10 cellular contexts compared by ENCODE assay signal in genomic region chr4:99868126-99868596, GRCh38. TPM values are rescaled to one million over a fixed set of nuclear protein-coding genes. Genes with fewer than 3 reads are reported as not detected.
DNase-seq lines count a peak whose midpoint lies in the region; ATAC-seq, FAIRE-seq and TF ChIP-seq lines count a peak whose summit lies in the region.
"Had no signal": no experiment of that assay in that cellular context is flagged by ENCODE, and none has a peak within 500 bp of the region (broad histone marks: within the 10 kb centered on the region; RNA-seq: fewer than 3 reads in every experiment).

No MANE protein-coding gene starts in this region.

- no peak overlapping the region for H2BK5ac ChIP-seq in H1 (ENCODE audit: low read depth, low read length)

- intact Hi-C loops in psoas muscle (cut with DNase I) (no loop called here), pancreas (cut with DNase I) (no loop called here)

- peak overlapping the region; percentile 6 to 26; a peak in 2 of 4 replicates for H3K4me2 ChIP-seq in H1 (ENCODE audit: insufficient read depth in 1 of 2, low read depth in 2 of 2, low read length in 2 of 2)

- ATAC-seq in GM19025 (IDR thresholded peaks at IDR 0.05; ENCODE audit: low read depth, unreplicated experiment): peak; percentile 55
- ATAC-seq in HG03442 (IDR thresholded peaks at IDR 0.05; ENCODE audit: unreplicated experiment): peak; percentile 75
- peak; percentile 76 to 93 (median 82) for ATAC-seq in psoas muscle
- no peak for ATAC-seq in pancreas
- no peak for ATAC-seq in GM18517 (IDR thresholded peaks at IDR 0.05; ENCODE audit: unreplicated experiment)
- ATAC-seq: body of pancreas had no signal

- H3K23me2 ChIP-seq in H1 (ENCODE audit: low read depth, low read length): no peaks in the 10 kb centered on the region

- TF ChIP-seq CTCF in H1 (IDR thresholded peaks at IDR 0.05; ENCODE audit: control extremely low read depth in 1 of 3, insufficient read depth in 1 of 3, low read depth in 1 of 3, low read length in 3 of 3) (no peak), psoas muscle (IDR thresholded peaks at IDR 0.05) (no peak), pancreas (IDR thresholded peaks at IDR 0.05) (no peak), GM20000 (IDR thresholded peaks at IDR 0.05; ENCODE audit: extremely low read depth, missing control alignments) (no peak)

- H3K4me1 ChIP-seq in H1 (replicated peaks in 1 of 4; ENCODE audit: control insufficient read depth in 3 of 4, insufficient read depth in 4 of 4, low read length in 3 of 4) (peaks cover 0 to 4% (median under 1%) of the 10 kb centered on the region in 4 experiments; a peak in 1 of 7 replicates), psoas muscle (no peaks in the 10 kb centered on the region), pancreas (no peaks in the 10 kb centered on the region)
- H3K4me1 ChIP-seq: body of pancreas, tibial artery had no signal

- CTCF ChIA-PET in H1 (lab: Charles Lee; ENCODE audit: partially characterized antibody): interaction anchor here (0.7 kb wide), 3 partner anchors 13 to 1296 kb away, joined by 3 read pairs; no protein-coding TSS in a partner anchor

- H2BK20ac ChIP-seq in H1 (ENCODE audit: low read length): no peak overlapping the region

- peak in 1 of 2 experiments; percentile 23 for DNase-seq in H1 (ENCODE audit: low read depth in 1 of 2, low spot score in 2 of 2)
- no peak for DNase-seq in psoas muscle
- DNase-seq in pancreas: no peak
- DNase-seq in GM20000 (ENCODE audit: low spot score): no peak
- no peak for DNase-seq in frontal cortex (ENCODE audit: low spot score in 2 of 2)
- DNase-seq: body of pancreas, tibial artery had no signal

- no peaks in the 10 kb centered on the region for H4K20me1 ChIP-seq in H1 (replicated peaks in 1 of 2; ENCODE audit: control insufficient read depth in 1 of 2, insufficient read depth in 2 of 2, low read length in 2 of 2)

- no peak overlapping the region for H4K8ac ChIP-seq in H1 (ENCODE audit: extremely low read depth, insufficient read depth, low read length)

- peak; percentile 28 for FAIRE-seq in H1 (lab: Jason Lieb, UNC)
- FAIRE-seq in pancreas (lab: Jason Lieb, UNC): no peak
- FAIRE-seq in frontal cortex (lab: Jason Lieb, UNC): no peak

- no peak overlapping the region for H2BK15ac ChIP-seq in H1 (ENCODE audit: low read length)

- H3K27ac ChIP-seq in H1 (ENCODE audit: low read depth, low read length): no peak overlapping the region
- peak overlapping the region; percentile 77 for H3K27ac ChIP-seq in psoas muscle
- H3K27ac ChIP-seq in pancreas: no peak overlapping the region
- H3K27ac ChIP-seq: body of pancreas, tibial artery had no signal

- no peak overlapping the region for H2BK120ac ChIP-seq in H1 (replicated peaks; ENCODE audit: low read depth, low read length)

- H2BK12ac ChIP-seq in H1 (ENCODE audit: low read depth, low read length): no peak overlapping the region

- no peak overlapping the region for H3K23ac ChIP-seq in H1 (ENCODE audit: insufficient read length)

- no peaks in the 10 kb centered on the region for H3K79me1 ChIP-seq in H1 (ENCODE audit: low read depth, low read length)

- no peak overlapping the region for H3K4ac ChIP-seq in H1 (replicated peaks; ENCODE audit: insufficient read length, low read depth, low read length)

- H3K27me3 ChIP-seq in H1 (replicated peaks in 1 of 4; ENCODE audit: control insufficient read depth in 3 of 4, extremely low read depth in 1 of 4, insufficient read depth in 3 of 4, low read length in 3 of 4) (no peaks in the 10 kb centered on the region), psoas muscle (ENCODE audit: insufficient read depth in 3 of 3, low read length in 2 of 3) (no peaks in the 10 kb centered on the region), pancreas (no peaks in the 10 kb centered on the region)
- H3K27me3 ChIP-seq: body of pancreas, tibial artery had no signal

- H3K9ac ChIP-seq in H1 (replicated peaks in 1 of 4; ENCODE audit: extremely low read depth in 1 of 4, low read depth in 3 of 4, low read length in 3 of 4): no peak overlapping the region; a peak in 1 of 7 replicates

- no peak overlapping the region for H2AK5ac ChIP-seq in H1 (ENCODE audit: low read depth, low read length)

- no peak overlapping the region for H3K56ac ChIP-seq in H1 (replicated peaks; ENCODE audit: insufficient read length, low read depth, low read length)

- H3K4me3 ChIP-seq in H1 (ENCODE audit: extremely low read depth in 1 of 4, insufficient read depth in 2 of 4, low read depth in 3 of 4, low read length in 4 of 4) (no peak overlapping the region), psoas muscle (peak overlapping the region; percentile 49), pancreas (no peak overlapping the region)
- H3K4me3 ChIP-seq: body of pancreas, tibial artery had no signal

- no peak for TF ChIP-seq POLR2A in H1 (IDR thresholded peaks at IDR 0.05; ENCODE audit: control extremely low read depth in 1 of 2, low read depth in 2 of 2, low read length in 2 of 2)

- no peak for TF ChIP-seq RAD21 in H1 (IDR thresholded peaks at IDR 0.05 in 1 of 2, conservative IDR thresholded peaks at IDR 0.05 in 1 of 2; ENCODE audit: low read depth in 2 of 2, low read length in 2 of 2)

- no peak overlapping the region for H3K14ac ChIP-seq in H1 (ENCODE audit: insufficient read length)

- H3K18ac ChIP-seq in H1 (ENCODE audit: extremely low read depth, low read length): no peak overlapping the region

- H3K36me3 ChIP-seq in H1 (ENCODE audit: control insufficient read depth in 2 of 4, insufficient read depth in 4 of 4, low read length in 3 of 4): no peaks in the 10 kb centered on the region
- H3K36me3 ChIP-seq in psoas muscle (ENCODE audit: insufficient read depth in 1 of 2, low read depth in 1 of 2): no peaks in the 10 kb centered on the region
- H3K36me3 ChIP-seq in pancreas: no peaks in the 10 kb centered on the region
- H3K36me3 ChIP-seq: tibial artery had no signal

- WGBS in H1 (ENCODE audit: extremely low coverage in 1 of 2, insufficient coverage in 1 of 2, insufficient read length in 1 of 2, insufficient replicate concordance in 2 of 2, low coverage in 1 of 2, low lambda C conversion rate in 2 of 2, missing lambda C conversion rate in 1 of 2), 2 experiments: 70% methylated on average over 8 of the region's 8 CpGs; no CpG with 5 or more reads in 1 of the 2 experiments
- 12 to 37% (median 16%) methylated on average over 8 of the region's 8 CpGs for WGBS in psoas muscle, 3 donors
- 45 to 54% methylated on average over 8 of the region's 8 CpGs for WGBS in pancreas, 2 donors

- no peak overlapping the region for H4K91ac ChIP-seq in H1 (replicated peaks; ENCODE audit: insufficient read length, low read length)

- POLR2A ChIA-PET in H1 (lab: Charles Lee; ENCODE audit: partially characterized antibody): no interaction called here

- no peak overlapping the region for H4K5ac ChIP-seq in H1 (ENCODE audit: insufficient read length, low read depth, low read length)

- no peak for TF ChIP-seq EP300 in H1 (IDR thresholded peaks at IDR 0.05; ENCODE audit: borderline replicate concordance in 1 of 2, low read depth in 2 of 2, low read length in 2 of 2)

- H3K9me3 ChIP-seq in H1 (ENCODE audit: insufficient read depth in 2 of 2, low read depth in 1 of 2, low read length in 1 of 2): no peaks in the 10 kb centered on the region
- no peaks in the 10 kb centered on the region for H3K9me3 ChIP-seq in psoas muscle
- H3K9me3 ChIP-seq in pancreas: no peaks in the 10 kb centered on the region
- H3K9me3 ChIP-seq: body of pancreas, tibial artery had no signal

- H2AFZ ChIP-seq in H1 (ENCODE audit: low read length): peak overlapping the region; percentile 100

- H3K79me2 ChIP-seq in H1 (ENCODE audit: control insufficient read depth in 1 of 2, insufficient read depth in 2 of 2, low read length in 2 of 2): no peaks in the 10 kb centered on the region

TF ChIP-seq in H1, 55 proteins besides CTCF, POLR2A, EP300 and RAD21 (continues in another document):
- TF ChIP-seq TAF1 (IDR thresholded peaks at IDR 0.05; ENCODE audit: low read depth, low read length): no peak
- TF ChIP-seq CEBPB (IDR thresholded peaks at IDR 0.05; ENCODE audit: low read depth, low read length): no peak
- TF ChIP-seq HDAC6 (IDR thresholded peaks at IDR 0.05; ENCODE audit: low read depth, low read length): no peak
- TF ChIP-seq SP2 (IDR thresholded peaks at IDR 0.05; ENCODE audit: low read length): no peak
- TF ChIP-seq CHD2 (IDR thresholded peaks at IDR 0.05; ENCODE audit: low read length): no peak
- no peak for TF ChIP-seq EGR1 (IDR thresholded peaks at IDR 0.05; ENCODE audit: borderline replicate concordance, low read depth, low read length)
- no peak for TF ChIP-seq ZNF274 (IDR thresholded peaks at IDR 0.05; ENCODE audit: borderline replicate concordance, extremely low read depth, low read length)
- no peak for TF ChIP-seq TBP (IDR thresholded peaks at IDR 0.05; ENCODE audit: low read depth, low read length)

RNA-seq across cellular contexts. Expression of gene LAMTOR3, which starts 26.1 kb away (rescaled TPM):
- 24.0 and 25.1 TPM in 2 replicates for total RNA-seq in H1 (2021; fragmentation: NEBNext Ultra II Directional; extraction: Animal tissue kit (Norgen Biotek cat#: 25700))
- polyA plus RNA-seq in H1 (2011; rRNA removed) (12.7 and 34.4 TPM in 2 replicates), psoas muscle (10 to 100 TPM; 22.4 to 43.6 (median 34.5) TPM), pancreas (10 to 100 TPM; 26.5 to 38.7 TPM)
- polyA plus RNA-seq in H1 (2011; cell fraction: cytosol; rRNA removed): 26.8 TPM
- polyA plus RNA-seq in H1 (2011; cell fraction: nucleus; rRNA removed): 3.4 TPM
- 12.3 to 32.3 TPM (median 15.4 TPM) in 4 replicates for polyA plus RNA-seq in H1 (2012, experiment 1 of 2)
- 4.9 TPM for polyA plus RNA-seq in H1 (2012, experiment 2 of 2)
- polyA plus RNA-seq in H1 (2013, experiment 1 of 2): 18.3 TPM
- 17.8 TPM for polyA plus RNA-seq in H1 (2013, experiment 2 of 2)
- 7.4 and 15.1 TPM in 2 replicates for polyA minus RNA-seq in H1 (2011; rRNA and poly(A)+ RNA removed)
- polyA minus RNA-seq in H1 (2011; cell fraction: cytosol; rRNA and poly(A)+ RNA removed): 5.1 TPM
- 9.3 TPM for polyA minus RNA-seq in H1 (2011; cell fraction: nucleus; rRNA and poly(A)+ RNA removed)
- total RNA-seq in psoas muscle (10 to 100 TPM; 21.6 to 25.8 (median 23.2) TPM), pancreas (10 to 100 TPM in 5 of 6 donors, 1 to 10 TPM in 1; 8.4 to 25.6 (median 15.2) TPM), frontal cortex (56.7 TPM)

RNA-seq across cellular contexts. Expression of gene DAPP1, which starts 51.5 kb away (rescaled TPM):
- not detected in 2 replicates for total RNA-seq in H1 (2021; fragmentation: NEBNext Ultra II Directional; extraction: Animal tissue kit (Norgen Biotek cat#: 25700))
- polyA plus RNA-seq in H1 (2011; rRNA removed) (not detected in 2 replicates), psoas muscle (under 1 TPM; 0.06 to 0.53 (median 0.18) TPM), pancreas (under 1 TPM; 0.09 to 0.19 TPM)
- polyA plus RNA-seq in H1 (2011; cell fraction: cytosol; rRNA removed): not detected
- polyA plus RNA-seq in H1 (2011; cell fraction: nucleus; rRNA removed): not detected
- polyA plus RNA-seq in H1 (2012, experiment 1 of 2): not detected in 4 replicates
- not detected for polyA plus RNA-seq in H1 (2012, experiment 2 of 2)
- polyA plus RNA-seq in H1 (2013, experiment 1 of 2): not detected
- polyA plus RNA-seq in H1 (2013, experiment 2 of 2): not detected
- 0.20 TPM in 1 of 2 replicates, not detected in the other for polyA minus RNA-seq in H1 (2011; rRNA and poly(A)+ RNA removed)
- not detected for polyA minus RNA-seq in H1 (2011; cell fraction: cytosol; rRNA and poly(A)+ RNA removed)
- polyA minus RNA-seq in H1 (2011; cell fraction: nucleus; rRNA and poly(A)+ RNA removed): not detected
- total RNA-seq in psoas muscle (1 to 10 TPM in 2 of 4 donors, under 1 TPM in 2; 0.46 to 1.3 (median 0.76) TPM), pancreas (1 to 10 TPM in 2 of 6 donors, under 1 TPM in 4; 0.16 to 2.7 (median 0.54) TPM), frontal cortex (0.41 TPM)

Comparison
In these comparisons a context has a peak if more than half of its experiments do, and no peak if none do; other contexts are left out.
1. ATAC-seq: peak in GM19025 (single experiment), HG03442 (single experiment) and psoas muscle (4 of 4); none in pancreas (0 of 4) and GM18517 (single experiment).